1 cellular context compared by ENCODE assay signal in the genomic region with DNA sequence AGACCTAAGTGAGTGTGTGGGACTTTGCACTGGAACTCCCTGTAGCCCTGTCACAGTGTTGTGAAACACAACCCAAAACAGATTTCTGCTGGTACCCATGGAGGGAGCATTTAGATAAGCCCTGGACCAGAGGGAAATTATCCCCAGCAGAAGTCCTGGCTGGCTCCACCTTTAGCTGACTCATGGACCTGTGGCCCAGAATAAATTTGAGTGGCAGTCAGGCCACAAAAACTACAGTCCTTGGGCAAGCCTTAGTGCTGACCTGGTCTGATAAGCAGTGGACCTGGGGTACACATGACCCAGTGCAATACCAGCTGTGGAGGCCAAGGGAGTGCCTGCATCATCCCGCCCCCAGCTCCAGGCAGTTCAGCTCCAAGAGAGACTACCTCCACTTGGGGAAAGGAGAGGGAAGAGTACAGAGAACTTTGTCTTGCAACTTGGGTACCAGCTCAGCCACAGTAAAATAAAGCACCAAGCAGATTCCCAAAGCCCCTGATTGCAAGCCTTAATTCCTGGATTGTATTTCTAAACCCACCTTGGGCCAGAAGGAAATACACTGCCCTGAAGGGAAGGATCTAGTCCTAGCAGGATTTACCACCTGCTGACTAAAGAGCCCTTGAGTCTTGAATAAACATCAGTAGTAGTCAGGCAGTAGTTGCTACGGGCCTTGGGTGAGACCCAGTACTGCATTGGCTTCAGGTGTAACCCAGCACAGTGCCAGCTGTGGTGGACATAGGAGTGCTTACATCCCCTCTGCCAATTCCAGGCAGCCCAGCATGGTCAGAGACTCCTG.
TF ChIP-seq lines count a peak whose summit lies in the region.

No MANE protein-coding gene starts in this region.

TF ChIP-seq in HepG2, 621 proteins besides CTCF, POLR2A, EP300 and RAD21 (continued from another document and continues in another):
- TF ChIP-seq, protein P1, sequence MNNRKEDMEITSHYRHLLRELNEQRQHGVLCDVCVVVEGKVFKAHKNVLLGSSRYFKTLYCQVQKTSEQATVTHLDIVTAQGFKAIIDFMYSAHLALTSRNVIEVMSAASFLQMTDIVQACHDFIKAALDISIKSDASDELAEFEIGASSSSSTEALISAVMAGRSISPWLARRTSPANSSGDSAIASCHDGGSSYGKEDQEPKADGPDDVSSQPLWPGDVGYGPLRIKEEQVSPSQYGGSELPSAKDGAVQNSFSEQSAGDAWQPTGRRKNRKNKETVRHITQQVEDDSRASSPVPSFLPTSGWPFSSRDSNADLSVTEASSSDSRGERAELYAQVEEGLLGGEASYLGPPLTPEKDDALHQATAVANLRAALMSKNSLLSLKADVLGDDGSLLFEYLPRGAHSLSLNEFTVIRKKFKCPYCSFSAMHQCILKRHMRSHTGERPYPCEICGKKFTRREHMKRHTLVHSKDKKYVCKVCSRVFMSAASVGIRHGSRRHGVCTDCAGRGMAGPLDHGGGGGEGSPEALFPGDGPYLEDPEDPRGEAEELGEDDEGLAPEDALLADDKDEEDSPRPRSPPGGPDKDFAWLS (CRISPR knock-in tag; IDR thresholded peaks at IDR 0.05; ENCODE audit: borderline replicate concordance) = no peak
- TF ChIP-seq ATAD3A (CRISPR knock-in tag; IDR thresholded peaks at IDR 0.05) (no peak), SMAD1 (CRISPR knock-in tag; IDR thresholded peaks at IDR 0.05; ENCODE audit: borderline replicate concordance, low read depth) (0 out of 2 replicates have a peak, but pooled peaks have one; percentile 57), HMGA1 (CRISPR knock-in tag; conservative IDR thresholded peaks at IDR 0.05) (no peak), WIZ (CRISPR knock-in tag; IDR thresholded peaks at IDR 0.05) (no peak), ZFX (CRISPR knock-in tag; IDR thresholded peaks at IDR 0.05; ENCODE audit: low read depth) (peak; percentile 41; the same call in 1 of the 2 replicates), STAG1 (CRISPR knock-in tag; IDR thresholded peaks at IDR 0.05) (0 out of 2 replicates have a peak, but pooled peaks have one; percentile 3), SMARCE1 (IDR thresholded peaks at IDR 0.05; ENCODE audit: borderline replicate concordance) (no peak), TGIF2 (CRISPR knock-in tag; IDR thresholded peaks at IDR 0.05) (no peak), ZNF24 (IDR thresholded peaks at IDR 0.05) (no peak), ZNF274 (CRISPR knock-in tag; IDR thresholded peaks at IDR 0.05) (no peak), ESRRA (CRISPR knock-in tag; IDR thresholded peaks at IDR 0.05; ENCODE audit: low read depth) (no peak), SPEN (CRISPR knock-in tag; IDR thresholded peaks at IDR 0.05; ENCODE audit: low read depth) (0 out of 2 replicates have a peak, but pooled peaks have one; percentile 7), SP140L (CRISPR knock-in tag; IDR thresholded peaks at IDR 0.05; ENCODE audit: borderline replicate concordance) (no peak), ZNF570 (CRISPR knock-in tag; IDR thresholded peaks at IDR 0.05; ENCODE audit: borderline replicate concordance) (no peak), ATM (IDR thresholded peaks at IDR 0.05; ENCODE audit: borderline replicate concordance) (no peak), ZNF841 (CRISPR knock-in tag; IDR thresholded peaks at IDR 0.05; ENCODE audit: borderline replicate concordance) (no peak), RXRA (CRISPR knock-in tag; IDR thresholded peaks at IDR 0.05) (peak; percentile 48; the same call in 1 of the 2 replicates), FOXM1 (CRISPR knock-in tag; IDR thresholded peaks at IDR 0.05) (no peak), ZNF563 (CRISPR knock-in tag; IDR thresholded peaks at IDR 0.05) (no peak), ZNF670 (CRISPR knock-in tag; IDR thresholded peaks at IDR 0.05; ENCODE audit: borderline replicate concordance) (0 out of 2 replicates have a peak, but pooled peaks have one; percentile 19), REL (CRISPR knock-in tag; conservative IDR thresholded peaks at IDR 0.05) (no peak), ZNF550 (CRISPR knock-in tag; IDR thresholded peaks at IDR 0.05; ENCODE audit: borderline replicate concordance) (no peak), ZSCAN12 (CRISPR knock-in tag; IDR thresholded peaks at IDR 0.05) (no peak), ZNF383 (CRISPR knock-in tag; IDR thresholded peaks at IDR 0.05; ENCODE audit: borderline replicate concordance) (no peak), ZNF432 (CRISPR knock-in tag; IDR thresholded peaks at IDR 0.05; ENCODE audit: borderline replicate concordance) (no peak), NR1H2 (CRISPR knock-in tag; IDR thresholded peaks at IDR 0.05; ENCODE audit: borderline replicate concordance, low read depth) (no peak), TCF7 (IDR thresholded peaks at IDR 0.05; ENCODE audit: low read depth) (no peak), ZNF205 (CRISPR knock-in tag; IDR thresholded peaks at IDR 0.05) (no peak), GZF1 (CRISPR knock-in tag; IDR thresholded peaks at IDR 0.05) (0 out of 2 replicates have a peak, but pooled peaks have one; percentile 42), ZBTB8A (CRISPR knock-in tag; IDR thresholded peaks at IDR 0.05; ENCODE audit: borderline replicate concordance, low read depth) (no peak), SOX6 (IDR thresholded peaks at IDR 0.05) (no peak), SOX6 (CRISPR knock-in tag; IDR thresholded peaks at IDR 0.05) (no peak), ZKSCAN8 (CRISPR knock-in tag; IDR thresholded peaks at IDR 0.05; ENCODE audit: borderline replicate concordance) (peak; percentile 23; the same call in 1 of the 2 replicates), ZNF569 (CRISPR knock-in tag; IDR thresholded peaks at IDR 0.05; ENCODE audit: borderline replicate concordance) (no peak), GTF3A (CRISPR knock-in tag; conservative IDR thresholded peaks at IDR 0.05) (no peak)
- TF ChIP-seq, protein P2, sequence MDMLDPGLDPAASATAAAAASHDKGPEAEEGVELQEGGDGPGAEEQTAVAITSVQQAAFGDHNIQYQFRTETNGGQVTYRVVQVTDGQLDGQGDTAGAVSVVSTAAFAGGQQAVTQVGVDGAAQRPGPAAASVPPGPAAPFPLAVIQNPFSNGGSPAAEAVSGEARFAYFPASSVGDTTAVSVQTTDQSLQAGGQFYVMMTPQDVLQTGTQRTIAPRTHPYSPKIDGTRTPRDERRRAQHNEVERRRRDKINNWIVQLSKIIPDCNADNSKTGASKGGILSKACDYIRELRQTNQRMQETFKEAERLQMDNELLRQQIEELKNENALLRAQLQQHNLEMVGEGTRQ (IDR thresholded peaks at IDR 0.05; ENCODE audit: low read depth, low read length) = no peak
- TF ChIP-seq, protein P2 (CRISPR knock-in tag; IDR thresholded peaks at IDR 0.05; ENCODE audit: borderline replicate concordance) = no peak
- TF ChIP-seq, protein P3, sequence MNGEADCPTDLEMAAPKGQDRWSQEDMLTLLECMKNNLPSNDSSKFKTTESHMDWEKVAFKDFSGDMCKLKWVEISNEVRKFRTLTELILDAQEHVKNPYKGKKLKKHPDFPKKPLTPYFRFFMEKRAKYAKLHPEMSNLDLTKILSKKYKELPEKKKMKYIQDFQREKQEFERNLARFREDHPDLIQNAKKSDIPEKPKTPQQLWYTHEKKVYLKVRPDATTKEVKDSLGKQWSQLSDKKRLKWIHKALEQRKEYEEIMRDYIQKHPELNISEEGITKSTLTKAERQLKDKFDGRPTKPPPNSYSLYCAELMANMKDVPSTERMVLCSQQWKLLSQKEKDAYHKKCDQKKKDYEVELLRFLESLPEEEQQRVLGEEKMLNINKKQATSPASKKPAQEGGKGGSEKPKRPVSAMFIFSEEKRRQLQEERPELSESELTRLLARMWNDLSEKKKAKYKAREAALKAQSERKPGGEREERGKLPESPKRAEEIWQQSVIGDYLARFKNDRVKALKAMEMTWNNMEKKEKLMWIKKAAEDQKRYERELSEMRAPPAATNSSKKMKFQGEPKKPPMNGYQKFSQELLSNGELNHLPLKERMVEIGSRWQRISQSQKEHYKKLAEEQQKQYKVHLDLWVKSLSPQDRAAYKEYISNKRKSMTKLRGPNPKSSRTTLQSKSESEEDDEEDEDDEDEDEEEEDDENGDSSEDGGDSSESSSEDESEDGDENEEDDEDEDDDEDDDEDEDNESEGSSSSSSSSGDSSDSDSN (CRISPR knock-in tag; IDR thresholded peaks at IDR 0.05) = peak; percentile 48; the same call in 1 of the 2 replicates
- TF ChIP-seq, protein P4, sequence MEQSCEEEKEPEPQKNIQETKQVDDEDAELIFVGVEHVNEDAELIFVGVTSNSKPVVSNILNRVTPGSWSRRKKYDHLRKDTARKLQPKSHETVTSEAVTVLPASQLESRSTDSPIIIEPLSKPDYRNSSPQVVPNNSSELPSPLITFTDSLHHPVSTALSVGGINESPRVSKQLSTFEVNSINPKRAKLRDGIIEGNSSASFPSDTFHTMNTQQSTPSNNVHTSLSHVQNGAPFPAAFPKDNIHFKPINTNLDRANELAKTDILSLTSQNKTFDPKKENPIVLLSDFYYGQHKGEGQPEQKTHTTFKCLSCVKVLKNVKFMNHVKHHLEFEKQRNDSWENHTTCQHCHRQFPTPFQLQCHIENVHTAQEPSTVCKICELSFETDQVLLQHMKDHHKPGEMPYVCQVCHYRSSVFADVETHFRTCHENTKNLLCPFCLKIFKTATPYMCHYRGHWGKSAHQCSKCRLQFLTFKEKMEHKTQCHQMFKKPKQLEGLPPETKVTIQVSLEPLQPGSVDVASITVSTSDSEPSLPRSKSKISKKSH (CRISPR knock-in tag; IDR thresholded peaks at IDR 0.05; ENCODE audit: borderline replicate concordance) = no peak
- TF ChIP-seq, protein P5, sequence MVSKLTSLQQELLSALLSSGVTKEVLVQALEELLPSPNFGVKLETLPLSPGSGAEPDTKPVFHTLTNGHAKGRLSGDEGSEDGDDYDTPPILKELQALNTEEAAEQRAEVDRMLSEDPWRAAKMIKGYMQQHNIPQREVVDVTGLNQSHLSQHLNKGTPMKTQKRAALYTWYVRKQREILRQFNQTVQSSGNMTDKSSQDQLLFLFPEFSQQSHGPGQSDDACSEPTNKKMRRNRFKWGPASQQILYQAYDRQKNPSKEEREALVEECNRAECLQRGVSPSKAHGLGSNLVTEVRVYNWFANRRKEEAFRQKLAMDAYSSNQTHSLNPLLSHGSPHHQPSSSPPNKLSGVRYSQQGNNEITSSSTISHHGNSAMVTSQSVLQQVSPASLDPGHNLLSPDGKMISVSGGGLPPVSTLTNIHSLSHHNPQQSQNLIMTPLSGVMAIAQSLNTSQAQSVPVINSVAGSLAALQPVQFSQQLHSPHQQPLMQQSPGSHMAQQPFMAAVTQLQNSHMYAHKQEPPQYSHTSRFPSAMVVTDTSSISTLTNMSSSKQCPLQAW (CRISPR knock-in tag; IDR thresholded peaks at IDR 0.05) = peak; percentile 84
- TF ChIP-seq, protein P6, sequence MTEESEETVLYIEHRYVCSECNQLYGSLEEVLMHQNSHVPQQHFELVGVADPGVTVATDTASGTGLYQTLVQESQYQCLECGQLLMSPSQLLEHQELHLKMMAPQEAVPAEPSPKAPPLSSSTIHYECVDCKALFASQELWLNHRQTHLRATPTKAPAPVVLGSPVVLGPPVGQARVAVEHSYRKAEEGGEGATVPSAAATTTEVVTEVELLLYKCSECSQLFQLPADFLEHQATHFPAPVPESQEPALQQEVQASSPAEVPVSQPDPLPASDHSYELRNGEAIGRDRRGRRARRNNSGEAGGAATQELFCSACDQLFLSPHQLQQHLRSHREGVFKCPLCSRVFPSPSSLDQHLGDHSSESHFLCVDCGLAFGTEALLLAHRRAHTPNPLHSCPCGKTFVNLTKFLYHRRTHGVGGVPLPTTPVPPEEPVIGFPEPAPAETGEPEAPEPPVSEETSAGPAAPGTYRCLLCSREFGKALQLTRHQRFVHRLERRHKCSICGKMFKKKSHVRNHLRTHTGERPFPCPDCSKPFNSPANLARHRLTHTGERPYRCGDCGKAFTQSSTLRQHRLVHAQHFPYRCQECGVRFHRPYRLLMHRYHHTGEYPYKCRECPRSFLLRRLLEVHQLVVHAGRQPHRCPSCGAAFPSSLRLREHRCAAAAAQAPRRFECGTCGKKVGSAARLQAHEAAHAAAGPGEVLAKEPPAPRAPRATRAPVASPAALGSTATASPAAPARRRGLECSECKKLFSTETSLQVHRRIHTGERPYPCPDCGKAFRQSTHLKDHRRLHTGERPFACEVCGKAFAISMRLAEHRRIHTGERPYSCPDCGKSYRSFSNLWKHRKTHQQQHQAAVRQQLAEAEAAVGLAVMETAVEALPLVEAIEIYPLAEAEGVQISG (CRISPR knock-in tag; IDR thresholded peaks at IDR 0.05) = no peak
- TF ChIP-seq, protein P7, sequence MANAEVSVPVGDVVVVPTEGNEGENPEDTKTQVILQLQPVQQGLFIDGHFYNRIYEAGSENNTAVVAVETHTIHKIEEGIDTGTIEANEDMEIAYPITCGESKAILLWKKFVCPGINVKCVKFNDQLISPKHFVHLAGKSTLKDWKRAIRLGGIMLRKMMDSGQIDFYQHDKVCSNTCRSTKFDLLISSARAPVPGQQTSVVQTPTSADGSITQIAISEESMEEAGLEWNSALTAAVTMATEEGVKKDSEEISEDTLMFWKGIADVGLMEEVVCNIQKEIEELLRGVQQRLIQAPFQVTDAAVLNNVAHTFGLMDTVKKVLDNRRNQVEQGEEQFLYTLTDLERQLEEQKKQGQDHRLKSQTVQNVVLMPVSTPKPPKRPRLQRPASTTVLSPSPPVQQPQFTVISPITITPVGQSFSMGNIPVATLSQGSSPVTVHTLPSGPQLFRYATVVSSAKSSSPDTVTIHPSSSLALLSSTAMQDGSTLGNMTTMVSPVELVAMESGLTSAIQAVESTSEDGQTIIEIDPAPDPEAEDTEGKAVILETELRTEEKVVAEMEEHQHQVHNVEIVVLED (CRISPR knock-in tag; IDR thresholded peaks at IDR 0.05; ENCODE audit: borderline replicate concordance) = no peak
- TF ChIP-seq, protein P8, sequence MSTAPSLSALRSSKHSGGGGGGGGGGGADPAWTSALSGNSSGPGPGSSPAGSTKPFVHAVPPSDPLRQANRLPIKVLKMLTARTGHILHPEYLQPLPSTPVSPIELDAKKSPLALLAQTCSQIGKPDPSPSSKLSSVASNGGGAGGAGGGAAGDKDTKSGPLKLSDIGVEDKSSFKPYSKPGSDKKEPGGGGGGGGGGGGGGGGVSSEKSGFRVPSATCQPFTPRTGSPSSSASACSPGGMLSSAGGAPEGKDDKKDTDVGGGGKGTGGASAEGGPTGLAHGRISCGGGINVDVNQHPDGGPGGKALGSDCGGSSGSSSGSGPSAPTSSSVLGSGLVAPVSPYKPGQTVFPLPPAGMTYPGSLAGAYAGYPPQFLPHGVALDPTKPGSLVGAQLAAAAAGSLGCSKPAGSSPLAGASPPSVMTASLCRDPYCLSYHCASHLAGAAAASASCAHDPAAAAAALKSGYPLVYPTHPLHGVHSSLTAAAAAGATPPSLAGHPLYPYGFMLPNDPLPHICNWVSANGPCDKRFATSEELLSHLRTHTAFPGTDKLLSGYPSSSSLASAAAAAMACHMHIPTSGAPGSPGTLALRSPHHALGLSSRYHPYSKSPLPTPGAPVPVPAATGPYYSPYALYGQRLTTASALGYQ (CRISPR knock-in tag; IDR thresholded peaks at IDR 0.05) = no peak
